1 cellular context compared by ENCODE assay signal in genomic region chr4:6937201-6937600, GRCh38.
TF ChIP-seq lines count a peak whose summit lies in the region.

No MANE protein-coding gene starts in this region.

TF ChIP-seq in H1, 55 proteins besides CTCF, POLR2A, EP300 and RAD21:
- TF ChIP-seq SIX5 (IDR thresholded peaks at IDR 0.05; ENCODE audit: low read depth, low read length) (no peak), BCL11A (IDR thresholded peaks at IDR 0.05; ENCODE audit: low read depth in 2 of 2, low read length in 2 of 2) (no peak), SP1 (IDR thresholded peaks at IDR 0.05; ENCODE audit: low read depth, low read length) (no peak), TAF1 (IDR thresholded peaks at IDR 0.05; ENCODE audit: low read depth, low read length) (no peak), CBX5 (IDR thresholded peaks at IDR 0.05; ENCODE audit: low read depth, low read length) (no peak), RBBP5 (IDR thresholded peaks at IDR 0.05; ENCODE audit: borderline replicate concordance, low read depth, low read length) (no peak), CTBP2 (IDR thresholded peaks at IDR 0.05; ENCODE audit: borderline replicate concordance, insufficient read depth, insufficient read length, low read length) (no peak), SP2 (IDR thresholded peaks at IDR 0.05; ENCODE audit: low read length) (no peak), TCF12 (IDR thresholded peaks at IDR 0.05; ENCODE audit: low read depth, low read length) (no peak), POLR2AphosphoS5 (IDR thresholded peaks at IDR 0.05; ENCODE audit: low read depth, low read length) (no peak), ZNF274 (IDR thresholded peaks at IDR 0.05; ENCODE audit: borderline replicate concordance, extremely low read depth, low read length) (no peak), BRCA1 (IDR thresholded peaks at IDR 0.05; ENCODE audit: low read depth, low read length) (no peak)
- TF ChIP-seq, protein P1, sequence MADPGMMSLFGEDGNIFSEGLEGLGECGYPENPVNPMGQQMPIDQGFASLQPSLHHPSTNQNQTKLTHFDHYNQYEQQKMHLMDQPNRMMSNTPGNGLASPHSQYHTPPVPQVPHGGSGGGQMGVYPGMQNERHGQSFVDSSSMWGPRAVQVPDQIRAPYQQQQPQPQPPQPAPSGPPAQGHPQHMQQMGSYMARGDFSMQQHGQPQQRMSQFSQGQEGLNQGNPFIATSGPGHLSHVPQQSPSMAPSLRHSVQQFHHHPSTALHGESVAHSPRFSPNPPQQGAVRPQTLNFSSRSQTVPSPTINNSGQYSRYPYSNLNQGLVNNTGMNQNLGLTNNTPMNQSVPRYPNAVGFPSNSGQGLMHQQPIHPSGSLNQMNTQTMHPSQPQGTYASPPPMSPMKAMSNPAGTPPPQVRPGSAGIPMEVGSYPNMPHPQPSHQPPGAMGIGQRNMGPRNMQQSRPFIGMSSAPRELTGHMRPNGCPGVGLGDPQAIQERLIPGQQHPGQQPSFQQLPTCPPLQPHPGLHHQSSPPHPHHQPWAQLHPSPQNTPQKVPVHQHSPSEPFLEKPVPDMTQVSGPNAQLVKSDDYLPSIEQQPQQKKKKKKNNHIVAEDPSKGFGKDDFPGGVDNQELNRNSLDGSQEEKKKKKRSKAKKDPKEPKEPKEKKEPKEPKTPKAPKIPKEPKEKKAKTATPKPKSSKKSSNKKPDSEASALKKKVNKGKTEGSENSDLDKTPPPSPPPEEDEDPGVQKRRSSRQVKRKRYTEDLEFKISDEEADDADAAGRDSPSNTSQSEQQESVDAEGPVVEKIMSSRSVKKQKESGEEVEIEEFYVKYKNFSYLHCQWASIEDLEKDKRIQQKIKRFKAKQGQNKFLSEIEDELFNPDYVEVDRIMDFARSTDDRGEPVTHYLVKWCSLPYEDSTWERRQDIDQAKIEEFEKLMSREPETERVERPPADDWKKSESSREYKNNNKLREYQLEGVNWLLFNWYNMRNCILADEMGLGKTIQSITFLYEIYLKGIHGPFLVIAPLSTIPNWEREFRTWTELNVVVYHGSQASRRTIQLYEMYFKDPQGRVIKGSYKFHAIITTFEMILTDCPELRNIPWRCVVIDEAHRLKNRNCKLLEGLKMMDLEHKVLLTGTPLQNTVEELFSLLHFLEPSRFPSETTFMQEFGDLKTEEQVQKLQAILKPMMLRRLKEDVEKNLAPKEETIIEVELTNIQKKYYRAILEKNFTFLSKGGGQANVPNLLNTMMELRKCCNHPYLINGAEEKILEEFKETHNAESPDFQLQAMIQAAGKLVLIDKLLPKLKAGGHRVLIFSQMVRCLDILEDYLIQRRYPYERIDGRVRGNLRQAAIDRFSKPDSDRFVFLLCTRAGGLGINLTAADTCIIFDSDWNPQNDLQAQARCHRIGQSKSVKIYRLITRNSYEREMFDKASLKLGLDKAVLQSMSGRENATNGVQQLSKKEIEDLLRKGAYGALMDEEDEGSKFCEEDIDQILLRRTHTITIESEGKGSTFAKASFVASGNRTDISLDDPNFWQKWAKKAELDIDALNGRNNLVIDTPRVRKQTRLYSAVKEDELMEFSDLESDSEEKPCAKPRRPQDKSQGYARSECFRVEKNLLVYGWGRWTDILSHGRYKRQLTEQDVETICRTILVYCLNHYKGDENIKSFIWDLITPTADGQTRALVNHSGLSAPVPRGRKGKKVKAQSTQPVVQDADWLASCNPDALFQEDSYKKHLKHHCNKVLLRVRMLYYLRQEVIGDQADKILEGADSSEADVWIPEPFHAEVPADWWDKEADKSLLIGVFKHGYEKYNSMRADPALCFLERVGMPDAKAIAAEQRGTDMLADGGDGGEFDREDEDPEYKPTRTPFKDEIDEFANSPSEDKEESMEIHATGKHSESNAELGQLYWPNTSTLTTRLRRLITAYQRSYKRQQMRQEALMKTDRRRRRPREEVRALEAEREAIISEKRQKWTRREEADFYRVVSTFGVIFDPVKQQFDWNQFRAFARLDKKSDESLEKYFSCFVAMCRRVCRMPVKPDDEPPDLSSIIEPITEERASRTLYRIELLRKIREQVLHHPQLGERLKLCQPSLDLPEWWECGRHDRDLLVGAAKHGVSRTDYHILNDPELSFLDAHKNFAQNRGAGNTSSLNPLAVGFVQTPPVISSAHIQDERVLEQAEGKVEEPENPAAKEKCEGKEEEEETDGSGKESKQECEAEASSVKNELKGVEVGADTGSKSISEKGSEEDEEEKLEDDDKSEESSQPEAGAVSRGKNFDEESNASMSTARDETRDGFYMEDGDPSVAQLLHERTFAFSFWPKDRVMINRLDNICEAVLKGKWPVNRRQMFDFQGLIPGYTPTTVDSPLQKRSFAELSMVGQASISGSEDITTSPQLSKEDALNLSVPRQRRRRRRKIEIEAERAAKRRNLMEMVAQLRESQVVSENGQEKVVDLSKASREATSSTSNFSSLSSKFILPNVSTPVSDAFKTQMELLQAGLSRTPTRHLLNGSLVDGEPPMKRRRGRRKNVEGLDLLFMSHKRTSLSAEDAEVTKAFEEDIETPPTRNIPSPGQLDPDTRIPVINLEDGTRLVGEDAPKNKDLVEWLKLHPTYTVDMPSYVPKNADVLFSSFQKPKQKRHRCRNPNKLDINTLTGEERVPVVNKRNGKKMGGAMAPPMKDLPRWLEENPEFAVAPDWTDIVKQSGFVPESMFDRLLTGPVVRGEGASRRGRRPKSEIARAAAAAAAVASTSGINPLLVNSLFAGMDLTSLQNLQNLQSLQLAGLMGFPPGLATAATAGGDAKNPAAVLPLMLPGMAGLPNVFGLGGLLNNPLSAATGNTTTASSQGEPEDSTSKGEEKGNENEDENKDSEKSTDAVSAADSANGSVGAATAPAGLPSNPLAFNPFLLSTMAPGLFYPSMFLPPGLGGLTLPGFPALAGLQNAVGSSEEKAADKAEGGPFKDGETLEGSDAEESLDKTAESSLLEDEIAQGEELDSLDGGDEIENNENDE (IDR thresholded peaks at IDR 0.05; ENCODE audit: insufficient replicate concordance, low read length), result no peak
- TF ChIP-seq, protein P2, sequence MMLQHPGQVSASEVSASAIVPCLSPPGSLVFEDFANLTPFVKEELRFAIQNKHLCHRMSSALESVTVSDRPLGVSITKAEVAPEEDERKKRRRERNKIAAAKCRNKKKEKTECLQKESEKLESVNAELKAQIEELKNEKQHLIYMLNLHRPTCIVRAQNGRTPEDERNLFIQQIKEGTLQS (IDR thresholded peaks at IDR 0.05; ENCODE audit: insufficient read depth, low read depth, low read length), result no peak
